ENCODE assay signal across 9 cellular contexts in the genomic region with DNA sequence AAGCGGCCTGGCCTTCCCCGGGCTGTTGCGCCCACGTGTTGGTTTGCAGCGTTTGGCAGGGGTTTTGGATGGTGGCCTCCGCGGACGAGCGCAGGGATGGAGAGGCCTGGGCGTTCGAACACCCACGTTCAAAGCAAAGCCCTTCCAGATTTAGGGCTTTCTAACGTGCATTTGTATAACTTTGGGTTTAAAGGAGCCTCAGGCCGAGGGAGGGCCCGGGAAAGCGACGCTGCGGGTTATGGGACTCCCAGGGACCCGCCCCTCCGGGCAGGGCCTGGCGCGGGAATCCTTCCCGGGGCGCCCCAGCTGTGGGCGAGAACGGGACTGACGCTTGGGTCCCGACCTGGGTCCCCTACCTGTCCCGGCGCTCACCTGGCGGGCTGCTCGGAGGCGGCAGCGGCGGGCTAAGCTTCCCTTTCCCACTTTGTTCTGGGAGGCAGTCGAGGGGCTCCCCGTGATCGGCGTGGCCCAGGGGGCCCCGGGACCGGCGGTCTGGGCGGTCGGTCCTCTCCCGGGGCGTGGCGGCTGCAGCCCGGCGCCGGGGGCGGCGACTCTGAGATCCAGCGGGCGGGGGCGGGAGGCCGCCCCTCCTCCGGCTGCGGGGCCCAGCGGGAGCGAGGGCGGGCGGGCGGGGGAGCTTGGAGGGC. TPM values are rescaled to one million over a fixed set of nuclear protein-coding genes. Genes with fewer than 3 reads are reported as not detected.
A peak's percentile ranks its signal among the peaks of the same experiment; 100 is the strongest.
DNase-seq lines count a peak whose midpoint lies in the region; ATAC-seq, FAIRE-seq and TF ChIP-seq lines count a peak whose summit lies in the region.
"Had no signal": no experiment of that assay in that cellular context is flagged by ENCODE, and none has a peak within 500 bp of the region (broad histone marks: within the 10 kb centered on the region; RNA-seq: fewer than 3 reads in every experiment).

A gene with protein sequence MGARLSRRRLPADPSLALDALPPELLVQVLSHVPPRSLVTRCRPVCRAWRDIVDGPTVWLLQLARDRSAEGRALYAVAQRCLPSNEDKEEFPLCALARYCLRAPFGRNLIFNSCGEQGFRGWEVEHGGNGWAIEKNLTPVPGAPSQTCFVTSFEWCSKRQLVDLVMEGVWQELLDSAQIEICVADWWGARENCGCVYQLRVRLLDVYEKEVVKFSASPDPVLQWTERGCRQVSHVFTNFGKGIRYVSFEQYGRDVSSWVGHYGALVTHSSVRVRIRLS (minus strand): TSS at position 529 of the 647 bp plus-strand sequence. CDS start 25,423 bp downstream, outside the sequence.

- DNase-seq in A549 (ENCODE audit: low read depth in 1 of 2, low spot score in 1 of 2) (peak; percentile 84 to 87), HT1080 (ENCODE audit: low read depth) (peak; percentile 64), K562 (ENCODE audit: extremely low read depth in 1 of 4, low spot score in 3 of 4) (peak; percentile 81 to 91 (median 83)), hippocampal formation (lab: John Stamatoyannopoulos, UW) (peak; percentile 19 to 25), prostate gland (ENCODE audit: low spot score) (peak; percentile 42), DMS79 (lab: John Stamatoyannopoulos, UW) (no peak), CD1c-positive myeloid dendritic cell (ENCODE audit: extremely low spot score) (no peak), NCI-H748 (lab: John Stamatoyannopoulos, UW; ENCODE audit: unreplicated experiment) (no peak)

- no peak; the same call in 2 of the 3 replicates for TF ChIP-seq CTCF in A549 (IDR thresholded peaks at IDR 0.05)
- TF ChIP-seq CTCF in K562 (IDR thresholded peaks at IDR 0.05 in 2 of 3, conservative IDR thresholded peaks at IDR 0.05 in 1 of 3; ENCODE audit: insufficient read depth in 2 of 3, low read depth in 1 of 3, low read length in 3 of 3), result no peak
- no peak for TF ChIP-seq CTCF in prostate gland (IDR thresholded peaks at IDR 0.05)

- TF ChIP-seq EP300 in A549 (IDR thresholded peaks at IDR 0.05) (0 out of 5 replicates have a peak, but pooled peaks of 1 of the 2 experiments have one; percentile 6), K562 (IDR thresholded peaks at IDR 0.05; ENCODE audit: low read length) (no peak)

- H3K4me3 ChIP-seq in A549, result peak within 1 kb of the TSS; percentile 51
- H3K4me3 ChIP-seq in K562, result peak within 1 kb of the TSS; percentile 83
- peak within 1 kb of the TSS; percentile 61 to 65 for H3K4me3 ChIP-seq in prostate gland

- TF ChIP-seq RAD21 in A549 (conservative IDR thresholded peaks at IDR 0.05 in 1 of 2, IDR thresholded peaks at IDR 0.05 in 1 of 2) (0 out of 5 replicates have a peak, but pooled peaks have one; percentile 11 to 16), K562 (CRISPR knock-in tag; conservative IDR thresholded peaks at IDR 0.05 in 1 of 2, IDR thresholded peaks at IDR 0.05 in 1 of 2) (no peak)

- no peaks in the 10 kb centered on the region for H4K20me1 ChIP-seq in K562 (replicated peaks; ENCODE audit: control insufficient read depth, insufficient read depth, low read length)

- no TSS peak for BruUV-seq in K562 (replicated peaks; lab: Mats Ljungman, UMichigan)

- FAIRE-seq in A549 (lab: Jason Lieb, UNC), result no peak
- FAIRE-seq in K562 (lab: Jason Lieb, UNC), result peak; percentile 23
- FAIRE-seq: colon had no signal

- in situ Hi-C loops in K562 (cut with MboI), result no loop called here

- H3K36me3 ChIP-seq in K562 (ENCODE audit: control insufficient read depth, insufficient read depth, low read length) (peaks cover 5% of the 10 kb centered on the region; the same call in 1 of the 3 replicates), prostate gland (no peaks in the 10 kb centered on the region)

- intact Hi-C loops in K562 (cut with micrococcal nuclease), result loop anchor here (5.0 kb wide), 1 partner anchor 57 kb away; a partner anchor contains a TSS
- intact Hi-C loops in prostate gland (cut with DNase I), result no loop called here

- H3K4me2 ChIP-seq in A549 (peak within 1 kb of the TSS; percentile 92), K562 (ENCODE audit: insufficient read depth, low read length) (peak within 1 kb of the TSS; percentile 86)

- WGBS in A549 (ENCODE audit: missing lambda C conversion rate), result 2% methylated on average over 50 of the region's 63 CpGs
- WGBS in K562 (ENCODE audit: insufficient coverage, low coverage, missing lambda C conversion rate), result under 1% methylated on average over 45 of the region's 63 CpGs
- 4% methylated on average over 31 of the region's 63 CpGs for WGBS in prostate gland

- ATAC-seq in A549 (peak; percentile 83), K562 (peak; percentile 91)

- peaks cover 25% of the 10 kb centered on the region for H3K79me2 ChIP-seq in K562 (ENCODE audit: control insufficient read depth, insufficient read depth, low read length)

- H3K4me1 ChIP-seq in A549 (peaks cover 51% of the 10 kb centered on the region), K562 (replicated peaks in 1 of 2; ENCODE audit: control insufficient read depth in 2 of 2, insufficient read depth in 2 of 2, low read length in 2 of 2) (peaks cover 13 to 21% of the 10 kb centered on the region in 2 experiments; a peak in 4 of 5 replicates), prostate gland (replicated peaks) (no peaks in the 10 kb centered on the region)

- H3K27me3 ChIP-seq in K562 (ENCODE audit: control insufficient read depth in 2 of 2, insufficient read depth in 2 of 2, low read length in 2 of 2) (no peaks in the 10 kb centered on the region; a peak in 1 of 5 replicates), prostate gland (replicated peaks; ENCODE audit: insufficient read depth) (no peaks in the 10 kb centered on the region)

- no peaks in the 10 kb centered on the region for H3K9me1 ChIP-seq in K562 (ENCODE audit: control insufficient read depth, insufficient read depth, low read length)

- POLR2A ChIA-PET in A549 (lab: Yijun Ruan, JAX), result interaction anchor here (0.6 to 2.9 kb wide), 20 partner anchors 9 to 461 kb away, joined by 3 to 22 read pairs (median 5); a partner anchor contains a TSS
- POLR2A ChIA-PET in K562 (lab: Yijun Ruan, JAX), result interaction anchor here (0.6 to 0.9 kb wide), 6 partner anchors 9 to 120 kb away, joined by 3 to 5 read pairs (median 3); no protein-coding TSS in a partner anchor

- H3K9me3 ChIP-seq in A549, result peaks cover under 1% of the 10 kb centered on the region; the same call in 1 of the 3 replicates
- H3K9me3 ChIP-seq in K562 (replicated peaks; ENCODE audit: control insufficient read depth, insufficient read depth, low read depth, low read length), result peaks cover 2% of the 10 kb centered on the region; the same call in 1 of the 2 replicates
- H3K9me3 ChIP-seq in prostate gland, result no peaks in the 10 kb centered on the region

- TF ChIP-seq POLR2A in A549 (IDR thresholded peaks at IDR 0.05; ENCODE audit: low read length), result peak; percentile 41
- peak; percentile 60 for TF ChIP-seq POLR2A in K562 (conservative IDR thresholded peaks at IDR 0.05)
- no peak for TF ChIP-seq POLR2A in prostate gland (IDR thresholded peaks at IDR 0.05)

- peak within 1 kb of the TSS; percentile 92 for H2AFZ ChIP-seq in K562 (ENCODE audit: low read depth, low read length)

- CTCF ChIA-PET in A549 (lab: Yijun Ruan, JAX) (interaction anchor here (0.6 to 12.4 kb wide), 54 partner anchors 10 to 528 kb away, joined by 3 to 344 read pairs (median 6); a partner anchor contains a TSS), K562 (lab: Yijun Ruan, JAX; ENCODE audit: low intra/inter-chr PET ratio) (interaction anchor here (0.7 kb wide), 1 partner anchor 14 kb away, joined by 4 read pairs; no protein-coding TSS in a partner anchor)

- H3K9ac ChIP-seq in K562 (ENCODE audit: insufficient read depth in 1 of 2, low read depth in 2 of 2, low read length in 2 of 2), result peak within 1 kb of the TSS; percentile 72 to 90

- H3K27ac ChIP-seq in A549 (peak within 1 kb of the TSS; percentile 91 to 94), K562 (ENCODE audit: extremely low read depth, low read depth, low read length) (peak within 1 kb of the TSS; percentile 75), prostate gland (peak within 1 kb of the TSS; percentile 89 to 90)

TF ChIP-seq in A549, 52 proteins besides CTCF, POLR2A, EP300 and RAD21 (continues in another document):
- peak; percentile 91 for TF ChIP-seq MYC (IDR thresholded peaks at IDR 0.05; ENCODE audit: borderline replicate concordance, low read length)
- TF ChIP-seq HOXB5 (CRISPR knock-in tag; IDR thresholded peaks at IDR 0.05), result peak; percentile 86

RNA-seq across cellular contexts. Expression of the gene that starts here (rescaled TPM):
- polyA plus RNA-seq in A549 (2011; rRNA removed) (68.1 and 73.1 TPM in 2 replicates), A549 (2017; fragmentation: RNase III; extraction: RNeasy Plus Mini Kit Qiagen cat#74134 plus additional on column Dnase treatment) (98.5 to 112 TPM (median 111 TPM) in 3 replicates), K562 (2011; rRNA removed) (19.0 and 26.6 TPM in 2 replicates), K562 (2014; fragmentation: Illumina TruSeq; extraction: Trizol) (20.1 and 24.9 TPM in 2 replicates), K562 (2014; fragmentation: Nextera tagmentation; extraction: Ambion mirVana) (1 to 10 TPM; 4.1 to 4.9 TPM), K562 (2014; rRNA removed) (19.9 and 21.9 TPM in 2 replicates)
- 110 and 145 TPM in 2 replicates for polyA plus RNA-seq in A549 (2012; cell fraction: cytosol; rRNA removed)
- 217 and 308 TPM in 2 replicates for polyA plus RNA-seq in A549 (2012; cell fraction: nucleus; rRNA removed)
- 45.7 and 49.4 TPM in 2 replicates for polyA minus RNA-seq in A549 (2011; rRNA and poly(A)+ RNA removed)
- total RNA-seq in HT1080 (2014; rRNA removed; shearing (Covaris generic)), result 28.6 and 40.0 TPM in 2 replicates
- polyA plus RNA-seq in HT1080 (2015; cell fraction: cytosol; rRNA removed), result 29.1 and 30.4 TPM in 2 replicates
- 33.7 and 42.0 TPM in 2 replicates for polyA plus RNA-seq in HT1080 (2015; cell fraction: nucleus; rRNA removed)
- total RNA-seq in K562 (2011; cell fraction: chromatin; rRNA removed; ENCODE audit: low replicate concordance), result 34.4 and 55.5 TPM in 2 replicates
- 36.2 and 40.0 TPM in 2 replicates for total RNA-seq in K562 (2011; cell fraction: nucleolus; rRNA removed)
- 47.3 and 49.4 TPM in 2 replicates for total RNA-seq in K562 (2011; cell fraction: nucleoplasm; rRNA removed)
- total RNA-seq in K562 (2014; rRNA removed) (20.3 and 22.2 TPM in 2 replicates), K562 (2014; rRNA removed; fragmentation: Illumina TruSeq; extraction: Trizol) (8.8 and 12.2 TPM in 2 replicates), K562 (2015; rRNA removed; fragmentation: Illumina TruSeq; extraction: Trizol) (13.9 and 14.3 TPM in 2 replicates), K562 (2021) (25.0 and 27.1 TPM in 2 replicates), prostate gland (10 to 100 TPM; 25.9 to 40.5 TPM)
- polyA plus RNA-seq in K562 (2011; cell fraction: cytosol; rRNA removed), result 17.3 and 30.3 TPM in 2 replicates
- polyA plus RNA-seq in K562 (2011; cell fraction: nucleus; rRNA removed), result 48.1 and 51.6 TPM in 2 replicates
- polyA plus RNA-seq in K562 (2012), result 26.6 and 27.5 TPM in 2 replicates
- 7.0 and 8.0 TPM in 2 replicates for polyA minus RNA-seq in K562 (2011; rRNA and poly(A)+ RNA removed)
- polyA minus RNA-seq in K562 (2011; cell fraction: cytosol; rRNA and poly(A)+ RNA removed), result 7.3 and 10.3 TPM in 2 replicates
- 11.4 and 13.1 TPM in 2 replicates for polyA minus RNA-seq in K562 (2011; cell fraction: nucleus; rRNA and poly(A)+ RNA removed)

Comparison
In these comparisons a context has a peak if more than half of its experiments do, and no peak if none do; other contexts are left out.
1. DNase-seq: peak in A549 (2 of 2), HT1080 (single experiment), K562 (4 of 4), hippocampal formation (2 of 2) and prostate gland (single experiment); none in DMS79 (single experiment), CD1c-positive myeloid dendritic cell (single experiment) and NCI-H748 (single experiment).
2. Peak in every context shown above with its lines, with median percentiles within 50 percentile points of each other: H3K27ac ChIP-seq and H3K4me3 ChIP-seq.